In the genomic region with DNA sequence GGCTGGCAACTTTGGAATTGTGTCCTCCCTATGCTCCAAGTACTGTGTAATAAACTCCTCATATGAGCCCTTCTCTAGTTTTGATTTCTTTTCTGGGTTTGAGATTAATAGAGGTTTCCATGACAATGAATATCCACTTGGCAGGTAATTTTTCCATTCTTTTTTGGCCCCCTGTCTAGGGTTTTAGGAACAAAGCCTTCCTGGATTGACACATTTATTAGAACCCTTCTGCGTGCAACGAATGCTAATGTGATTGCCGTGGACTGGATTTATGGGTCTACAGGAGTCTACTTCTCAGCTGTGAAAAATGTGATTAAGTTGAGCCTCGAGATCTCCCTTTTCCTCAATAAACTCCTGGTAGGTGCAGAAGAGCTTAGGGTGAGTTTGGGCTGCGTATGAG, we compare ENCODE assay signal across 14 cellular contexts. TPM values are rescaled to one million over a fixed set of nuclear protein-coding genes. Genes with fewer than 3 reads are reported as not detected.
A peak's percentile ranks its signal among the peaks of the same experiment; 100 is the strongest.
DNase-seq lines count a peak whose midpoint lies in the region; ATAC-seq lines count a peak whose summit lies in the region.
"Had no signal": no experiment of that assay in that cellular context is flagged by ENCODE, and none has a peak within 500 bp of the region (broad histone marks: within the 10 kb centered on the region; RNA-seq: fewer than 3 reads in every experiment).

No MANE protein-coding gene starts in this region.

- no peaks in the 10 kb centered on the region for H3K9me3 ChIP-seq in neuronal stem cell (replicated peaks in 1 of 2; ENCODE audit: control insufficient read depth in 2 of 2, insufficient read depth in 1 of 2, low read depth in 1 of 2, low read length in 2 of 2)

- H3K4me3 ChIP-seq in neuronal stem cell (ENCODE audit: low read length in 2 of 2): no peak overlapping the region

- no peaks in the 10 kb centered on the region for H3K36me3 ChIP-seq in neuronal stem cell (replicated peaks in 1 of 2; ENCODE audit: control insufficient read depth in 2 of 2, insufficient read depth in 2 of 2, low read length in 2 of 2)

- H3K14ac ChIP-seq in neuronal stem cell (ENCODE audit: low read length): no peak overlapping the region

- H4K8ac ChIP-seq in neuronal stem cell (ENCODE audit: low read depth, low read length): no peak overlapping the region

- no peak overlapping the region for H2BK12ac ChIP-seq in neuronal stem cell (ENCODE audit: low read length)

- no peak for ATAC-seq in left lobe of liver
- ATAC-seq in HG03469 (IDR thresholded peaks at IDR 0.05; ENCODE audit: unreplicated experiment): no peak

- H2AFZ ChIP-seq in neuronal stem cell (ENCODE audit: low read length): no peak overlapping the region

- DNase-seq in NCI-H82 (lab: John Stamatoyannopoulos, UW) (peak; percentile 34), NCI-H82 treated with DMSO at 0.1 percent for 48 hours (lab: John Stamatoyannopoulos, UW; ENCODE audit: unreplicated experiment) (no peak), astrocyte of the hippocampus (ENCODE audit: low read depth, low spot score) (peak; percentile 50), left lobe of liver (ENCODE audit: low spot score) (peak; percentile 2), COR-L47 (lab: John Stamatoyannopoulos, UW) (no peak), neuronal stem cell (ENCODE audit: low spot score) (no peak)
- DNase-seq: C1 segment of cervical spinal cord; CD4-positive, alpha-beta T cell; DND-41; GF-D8; HCEC 1CT had no signal

- WGBS in neuronal stem cell (ENCODE audit: extremely low coverage in 2 of 2, insufficient read length in 2 of 2, insufficient replicate concordance in 1 of 2), 2 donors: no CpG with 5 or more reads among the region's 5 CpGs

- H3K18ac ChIP-seq in neuronal stem cell (ENCODE audit: low read length): no peak overlapping the region

- H4K91ac ChIP-seq in neuronal stem cell (ENCODE audit: low read depth, low read length, poor library complexity): no peak overlapping the region

- no peaks in the 10 kb centered on the region for H3K79me1 ChIP-seq in neuronal stem cell (ENCODE audit: low read depth, low read length)

- H3K23ac ChIP-seq in neuronal stem cell (ENCODE audit: low read depth, low read length, poor library complexity): no peak overlapping the region

- H2BK15ac ChIP-seq in neuronal stem cell (ENCODE audit: low read length): no peak overlapping the region

- no peaks in the 10 kb centered on the region for H3K4me1 ChIP-seq in neuronal stem cell (ENCODE audit: control insufficient read depth in 2 of 2, insufficient read depth in 1 of 2, low read depth in 1 of 2, low read length in 2 of 2)

- no peak overlapping the region for H2AK5ac ChIP-seq in neuronal stem cell (ENCODE audit: low read depth, low read length)

- H2BK120ac ChIP-seq in neuronal stem cell (ENCODE audit: low read depth, low read length): no peak overlapping the region

- peaks cover 0 to 3% (median 0%) of the 10 kb centered on the region in 3 experiments for H3K27me3 ChIP-seq in neuronal stem cell (ENCODE audit: control insufficient read depth in 3 of 3, insufficient read depth in 3 of 3, low read depth in 1 of 3, low read length in 3 of 3)

- H3K27ac ChIP-seq in neuronal stem cell (replicated peaks; ENCODE audit: low read length): no peak overlapping the region
- H3K27ac ChIP-seq: HL-60 had no signal

- no peak overlapping the region for H3K4me2 ChIP-seq in neuronal stem cell (ENCODE audit: insufficient read depth, low read length, poor library complexity, severe bottlenecking)

- no peak overlapping the region for H3K9ac ChIP-seq in neuronal stem cell (ENCODE audit: low read depth, low read length, poor library complexity)

- no peak overlapping the region for H3K4ac ChIP-seq in neuronal stem cell (ENCODE audit: low read length)

- H2BK5ac ChIP-seq in neuronal stem cell (ENCODE audit: low read length): no peak overlapping the region

RNA-seq across cellular contexts. Expression of gene PLA1A, which starts 10.9 kb away (rescaled TPM):
- 13.5 TPM for total RNA-seq in left lobe of liver
- 0.03 TPM for polyA plus RNA-seq in neuronal stem cell (2013, experiment 1 of 2)
- 0.03 TPM for polyA plus RNA-seq in neuronal stem cell (2013, experiment 2 of 2)
- total RNA-seq: CD4-positive, alpha-beta T cell; H1 had no signal
- polyA plus RNA-seq: H1 had no signal

RNA-seq across cellular contexts. Expression of gene ADPRH, which starts 29.3 kb away (rescaled TPM):
- 4.1 TPM for total RNA-seq in left lobe of liver
- 0.91 TPM for polyA plus RNA-seq in neuronal stem cell (2013, experiment 1 of 2)
- 0.94 TPM for polyA plus RNA-seq in neuronal stem cell (2013, experiment 2 of 2)

RNA-seq across cellular contexts. Expression of gene CD80, which starts 49.2 kb away (rescaled TPM):
- total RNA-seq in left lobe of liver: 0.23 TPM
- polyA plus RNA-seq in neuronal stem cell (2013, experiment 1 of 2): not detected
- not detected for polyA plus RNA-seq in neuronal stem cell (2013, experiment 2 of 2)
- total RNA-seq: H1 had no signal

RNA-seq across cellular contexts. Expression of gene POPDC2, which starts 51.8 kb away (rescaled TPM):
- 0.65 TPM for total RNA-seq in left lobe of liver
- polyA plus RNA-seq in neuronal stem cell (2013, experiment 1 of 2): 0.79 TPM
- 0.64 TPM for polyA plus RNA-seq in neuronal stem cell (2013, experiment 2 of 2)

Comparison
In these comparisons a context has a peak if more than half of its experiments do, and no peak if none do; other contexts are left out.
1. DNase-seq: peak in NCI-H82 (single experiment), astrocyte of the hippocampus (single experiment) and left lobe of liver (single experiment); none in NCI-H82 treated with DMSO at 0.1 percent for 48 hours (single experiment), COR-L47 (single experiment) and neuronal stem cell (single experiment).